In genomic region chr17:82449136-82449882, GRCh38 we compare ENCODE assay signal across 8 cellular contexts. TPM values are rescaled to one million over a fixed set of nuclear protein-coding genes. Genes with fewer than 3 reads are reported as not detected.
A peak's percentile ranks its signal among the peaks of the same experiment; 100 is the strongest.
DNase-seq lines count a peak whose midpoint lies in the region; ATAC-seq and TF ChIP-seq lines count a peak whose summit lies in the region.

No MANE protein-coding gene starts in this region.

- peaks cover 33% of the 10 kb centered on the region for H3K4me1 Mint-ChIP-seq in brain

- H3K4me1 ChIP-seq in mononuclear cell (ENCODE audit: insufficient read depth, low read length): peaks cover 55% of the 10 kb centered on the region

- no peaks in the 10 kb centered on the region for H3K27me3 ChIP-seq in mononuclear cell (ENCODE audit: insufficient read depth, low read length)

- H3K27me3 Mint-ChIP-seq in brain: peaks cover 9% of the 10 kb centered on the region

- ATAC-seq in HG03108 (IDR thresholded peaks at IDR 0.05; ENCODE audit: unreplicated experiment) (peak; percentile 57), left lobe of liver (no peak)

- no peaks in the 10 kb centered on the region for H3K9me3 ChIP-seq in mononuclear cell (ENCODE audit: low read depth, low read length)

- H3K9me3 Mint-ChIP-seq in brain: peaks cover 0 to 21% (median 8%) of the 10 kb centered on the region in 5 experiments

- peak overlapping the region; percentile 90 to 94 (median 92) for H3K4me3 Mint-ChIP-seq in brain

- DNase-seq in NCI-H2227 (lab: John Stamatoyannopoulos, UW; ENCODE audit: unreplicated experiment) (peak; percentile 59), NCI-H2227 treated with DMSO at 0.1 percent for 48 hours (lab: John Stamatoyannopoulos, UW) (no peak), T-helper 2 cell (peak; percentile 30 to 91 (median 61)), left lobe of liver (ENCODE audit: low spot score) (no peak)
- peak; percentile 53 to 69 for DNase-seq in stimulated activated CD8-positive, alpha-beta memory T cell treated with anti-CD3 and anti-CD28 coated beads, Interleukin-7, amount 100 ng/mL, for 48 hours (ENCODE audit: extremely low read depth in 1 of 2, low read depth in 1 of 2)

- H3K27ac Mint-ChIP-seq in brain: peak overlapping the region in 4 of 5 experiments; percentile 48 to 84 (median 78)

- TF ChIP-seq CTCF in brain (conservative IDR thresholded peaks at IDR 0.05): no peak

- no peaks in the 10 kb centered on the region for H3K36me3 Mint-ChIP-seq in brain

- peak overlapping the region; percentile 100 for H3K4me3 ChIP-seq in mononuclear cell (ENCODE audit: low read length)

RNA-seq across cellular contexts. Expression of gene CYBC1, which starts 1.2 kb away (rescaled TPM):
- 116 TPM for polyA plus RNA-seq in brain (ENCODE audit: insufficient read depth, low read depth, low replicate concordance)
- 32.4 TPM for total RNA-seq in mononuclear cell
- total RNA-seq in left lobe of liver: 35.5 TPM

RNA-seq across cellular contexts. Expression of gene NARF, which starts 9.2 kb away (rescaled TPM):
- polyA plus RNA-seq in brain (ENCODE audit: insufficient read depth, low read depth, low replicate concordance): 79.8 TPM
- total RNA-seq in mononuclear cell (48.7 TPM), left lobe of liver (22.5 TPM)

RNA-seq across cellular contexts. Expression of gene OGFOD3, which starts 30.9 kb away (rescaled TPM):
- 18.7 TPM for polyA plus RNA-seq in brain (ENCODE audit: insufficient read depth, low read depth, low replicate concordance)
- 11.9 TPM for total RNA-seq in mononuclear cell
- 18.4 TPM for total RNA-seq in left lobe of liver

RNA-seq across cellular contexts. Expression of gene HEXD, which starts 31.2 kb away (rescaled TPM):
- 28.8 TPM for polyA plus RNA-seq in brain (ENCODE audit: insufficient read depth, low read depth, low replicate concordance)
- 16.0 TPM for total RNA-seq in mononuclear cell
- total RNA-seq in left lobe of liver: 44.3 TPM

Comparison
In these comparisons a context has a peak if more than half of its experiments do, and no peak if none do; other contexts are left out.
1. DNase-seq: peak in NCI-H2227 (single experiment), T-helper 2 cell (5 of 5) and stimulated activated CD8-positive, alpha-beta memory T cell treated with anti-CD3 and anti-CD28 coated beads, Interleukin-7, amount 100 ng/mL, for 48 hours (2 of 2); none in NCI-H2227 treated with DMSO at 0.1 percent for 48 hours (single experiment) and left lobe of liver (single experiment).